In genomic region chr11:64852804-64853520, GRCh38 we compare ENCODE assay signal across 12 cellular contexts. TPM values are rescaled to one million over a fixed set of nuclear protein-coding genes. Genes with fewer than 3 reads are reported as not detected.
A peak's percentile ranks its signal among the peaks of the same experiment; 100 is the strongest.
DNase-seq lines count a peak whose midpoint lies in the region; ATAC-seq and TF ChIP-seq lines count a peak whose summit lies in the region.
"Had no signal": no experiment of that assay in that cellular context is flagged by ENCODE, and none has a peak within 500 bp of the region (broad histone marks: within the 10 kb centered on the region; RNA-seq: fewer than 3 reads in every experiment).

No MANE protein-coding gene starts in this region.

- 72 to 86% methylated on average over 24 of the region's 24 CpGs for WGBS in sigmoid colon, 2 donors

- H3K27me3 ChIP-seq in CD8-positive, alpha-beta memory T cell (ENCODE audit: insufficient read depth, low read length, poor library complexity, severe bottlenecking), result no peaks in the 10 kb centered on the region
- H3K27me3 ChIP-seq in sigmoid colon, result no peaks in the 10 kb centered on the region

- peak overlapping the region; percentile 37 for H3K4me3 ChIP-seq in CD8-positive, alpha-beta memory T cell (ENCODE audit: low read length)
- H3K4me3 ChIP-seq in sigmoid colon, result no peak overlapping the region

- H3K27me3 Mint-ChIP-seq in CD8-positive, alpha-beta memory T cell, result no peaks in the 10 kb centered on the region
- no peaks in the 10 kb centered on the region for H3K27me3 Mint-ChIP-seq in central memory CD8-positive, alpha-beta T cell

- POLR2A ChIA-PET in CD8-positive, alpha-beta memory T cell (lab: Charles Lee), result interaction anchor here (0.6 to 24.3 kb wide), 6 partner anchors 9 to 87 kb away, joined by 3 to 569 read pairs (median 6); partner anchors contain the start of genes CDC42BPG and EHD1

- peak in 2 of 5 donors; percentile 29 to 49 for DNase-seq in CD8-positive, alpha-beta memory T cell
- DNase-seq in central memory CD8-positive, alpha-beta T cell (ENCODE audit: low spot score in 2 of 2), result no peak
- DNase-seq in sigmoid colon (no peak), iPS-NIHi11 (ENCODE audit: low spot score) (no peak)
- DNase-seq: DND-41, NCI-H2081, SHP77 treated with DMSO at 0.1 percent for 48 hours had no signal

- no peak for ATAC-seq in central memory CD8-positive, alpha-beta T cell (replicated peaks; ENCODE audit: extremely low read depth, poor library complexity, severe bottlenecking)
- ATAC-seq in GM21447 (IDR thresholded peaks at IDR 0.05; ENCODE audit: unreplicated experiment) (no peak), GM19023 (IDR thresholded peaks at IDR 0.05; ENCODE audit: unreplicated experiment) (no peak), HG02642 (IDR thresholded peaks at IDR 0.05; ENCODE audit: poor library complexity, unreplicated experiment) (no peak)

- no peak for TF ChIP-seq POLR2A in sigmoid colon (IDR thresholded peaks at IDR 0.05)

- peak overlapping the region; percentile 35 for H3K27ac ChIP-seq in CD8-positive, alpha-beta memory T cell (ENCODE audit: low read depth, low read length)
- H3K27ac ChIP-seq in KOPT-K1 (ENCODE audit: low read depth, low read length, poor library complexity, severe bottlenecking), result peak overlapping the region; percentile 66
- peak overlapping the region; percentile 79 to 97 (median 97) for H3K27ac ChIP-seq in sigmoid colon

- no peaks in the 10 kb centered on the region for H3K9me3 ChIP-seq in CD8-positive, alpha-beta memory T cell (ENCODE audit: low read length)
- H3K9me3 ChIP-seq in KOPT-K1 (ENCODE audit: insufficient read depth, low read length, poor library complexity, severe bottlenecking) (no peaks in the 10 kb centered on the region), sigmoid colon (no peaks in the 10 kb centered on the region)

- intact Hi-C loops in sigmoid colon (cut with DNase I), result no loop called here

- no peak for TF ChIP-seq CTCF in sigmoid colon (IDR thresholded peaks at IDR 0.05)

- H3K36me3 Mint-ChIP-seq in CD8-positive, alpha-beta memory T cell, result peaks cover 3 to 56% (median 9%) of the 10 kb centered on the region in 3 donors
- H3K36me3 Mint-ChIP-seq in central memory CD8-positive, alpha-beta T cell (ENCODE audit: insufficient read depth), result peaks cover 51% of the 10 kb centered on the region

- H3K36me3 ChIP-seq in CD8-positive, alpha-beta memory T cell (ENCODE audit: insufficient read depth, low read length), result peaks cover 15% of the 10 kb centered on the region
- peaks cover 50% of the 10 kb centered on the region for H3K36me3 ChIP-seq in KOPT-K1 (ENCODE audit: insufficient read depth, low read length)
- H3K36me3 ChIP-seq in sigmoid colon, result peaks cover 0 to 31% (median 14%) of the 10 kb centered on the region in 4 donors

- peaks cover 83 to 96% (median 94%) of the 10 kb centered on the region in 3 donors for H3K4me1 Mint-ChIP-seq in CD8-positive, alpha-beta memory T cell
- peaks cover 69% of the 10 kb centered on the region for H3K4me1 Mint-ChIP-seq in central memory CD8-positive, alpha-beta T cell

- peaks cover 93% of the 10 kb centered on the region for H3K4me1 ChIP-seq in CD8-positive, alpha-beta memory T cell (ENCODE audit: insufficient read depth, low read length)
- H3K4me1 ChIP-seq in sigmoid colon, result peaks cover 0 to 85% (median 67%) of the 10 kb centered on the region in 4 donors

- no peak for TF ChIP-seq EP300 in sigmoid colon (IDR thresholded peaks at IDR 0.05)

- CTCF ChIA-PET in CD8-positive, alpha-beta memory T cell (lab: Charles Lee), result interaction anchor here (0.7 to 32.1 kb wide), 3 partner anchors 8 to 33 kb away, joined by 3 to 1256 read pairs (median 318); partner anchors contain the start of genes CDC42BPG and EHD1

- peak overlapping the region; percentile 24 to 85 (median 69) for H3K4me3 Mint-ChIP-seq in CD8-positive, alpha-beta memory T cell
- peak overlapping the region; percentile 68 for H3K4me3 Mint-ChIP-seq in central memory CD8-positive, alpha-beta T cell
- H3K4me3 Mint-ChIP-seq: neural crest cell had no signal

- H3K9me3 Mint-ChIP-seq in CD8-positive, alpha-beta memory T cell, result no peaks in the 10 kb centered on the region
- H3K9me3 Mint-ChIP-seq in central memory CD8-positive, alpha-beta T cell, result no peaks in the 10 kb centered on the region
- H3K9me3 Mint-ChIP-seq: neural crest cell had no signal

- peak overlapping the region; percentile 91 to 100 (median 95) for H3K27ac Mint-ChIP-seq in CD8-positive, alpha-beta memory T cell
- H3K27ac Mint-ChIP-seq in central memory CD8-positive, alpha-beta T cell (ENCODE audit: low read depth), result peak overlapping the region; percentile 71

RNA-seq across cellular contexts. Expression of gene CDC42BPG, which starts 8.5 kb away (rescaled TPM):
- 1 to 10 TPM in 1 of 2 experiments, under 1 TPM in 1; 0.66 to 2.3 TPM for total RNA-seq in CD8-positive, alpha-beta memory T cell
- polyA plus RNA-seq in CD8-positive, alpha-beta memory T cell, result 0.52 TPM
- under 1 TPM in 3 of 4 donors, not detected in 1; 0.16 to 0.83 (median 0.36) TPM for total RNA-seq in sigmoid colon
- polyA plus RNA-seq in sigmoid colon, result 10 to 100 TPM; 19.8 to 39.8 (median 20.8) TPM

RNA-seq across cellular contexts. Expression of gene EHD1, which starts 25.5 kb away (rescaled TPM):
- 100 to 1,000 TPM; 102 to 110 TPM for total RNA-seq in CD8-positive, alpha-beta memory T cell
- polyA plus RNA-seq in CD8-positive, alpha-beta memory T cell, result 258 TPM
- total RNA-seq in sigmoid colon, result 10 to 100 TPM; 38.5 to 73.1 (median 44.1) TPM
- polyA plus RNA-seq in sigmoid colon, result 10 to 100 TPM; 27.0 to 54.0 (median 29.4) TPM

RNA-seq across cellular contexts. Expression of gene MEN1, which starts 42.6 kb away (rescaled TPM):
- total RNA-seq in CD8-positive, alpha-beta memory T cell, result 10 to 100 TPM; 45.8 to 47.7 TPM
- 45.0 TPM for polyA plus RNA-seq in CD8-positive, alpha-beta memory T cell
- total RNA-seq in sigmoid colon, result 10 to 100 TPM in 1 of 4 donors, 1 to 10 TPM in 3; 6.8 to 12.7 (median 8.8) TPM
- polyA plus RNA-seq in sigmoid colon, result 10 to 100 TPM in 2 of 3 donors, 1 to 10 TPM in 1; 9.0 to 26.1 (median 10.9) TPM

RNA-seq across cellular contexts. Expression of gene MAP4K2, which starts 49.9 kb away (rescaled TPM):
- 10 to 100 TPM; 54.8 to 55.3 TPM for total RNA-seq in CD8-positive, alpha-beta memory T cell
- 39.0 TPM for polyA plus RNA-seq in CD8-positive, alpha-beta memory T cell
- total RNA-seq in sigmoid colon, result 10 to 100 TPM; 11.5 to 23.5 (median 16.6) TPM
- polyA plus RNA-seq in sigmoid colon, result 10 to 100 TPM in 2 of 3 donors, 1 to 10 TPM in 1; 9.0 to 19.8 (median 11.1) TPM

Comparison
In these comparisons a context has a peak if more than half of its experiments do, and no peak if none do; other contexts are left out.
1. H3K27ac ChIP-seq: peak in every context shown above with its lines; median percentile 97 in sigmoid colon; 66 in KOPT-K1; 35 in CD8-positive, alpha-beta memory T cell.